ENCODE assay signal across 2 cellular contexts in the genomic region with DNA sequence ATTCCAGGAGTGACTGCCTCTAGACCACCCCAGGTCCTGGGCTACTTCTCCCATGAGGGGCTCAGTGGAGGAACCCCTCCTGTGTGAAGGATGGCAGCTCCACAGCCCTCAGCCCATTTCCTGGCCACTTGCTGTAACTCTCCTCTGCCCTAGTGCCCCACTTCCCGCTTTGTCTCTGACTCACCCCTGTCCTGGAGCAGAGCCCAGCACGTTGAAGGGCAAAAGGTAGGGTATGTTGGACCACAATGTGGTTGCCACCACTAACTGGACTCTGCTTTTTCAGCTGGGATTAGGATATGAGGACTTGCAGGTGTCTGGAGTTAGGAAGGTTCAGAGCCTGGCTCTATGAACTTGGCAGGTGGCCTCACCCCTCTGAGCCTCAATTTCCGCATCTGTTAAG.
TF ChIP-seq lines count a peak whose summit lies in the region.

No MANE protein-coding gene starts in this region.

TF ChIP-seq in WTC11, 78 proteins besides CTCF, POLR2A, EP300 and RAD21:
- TF ChIP-seq, protein P1, sequence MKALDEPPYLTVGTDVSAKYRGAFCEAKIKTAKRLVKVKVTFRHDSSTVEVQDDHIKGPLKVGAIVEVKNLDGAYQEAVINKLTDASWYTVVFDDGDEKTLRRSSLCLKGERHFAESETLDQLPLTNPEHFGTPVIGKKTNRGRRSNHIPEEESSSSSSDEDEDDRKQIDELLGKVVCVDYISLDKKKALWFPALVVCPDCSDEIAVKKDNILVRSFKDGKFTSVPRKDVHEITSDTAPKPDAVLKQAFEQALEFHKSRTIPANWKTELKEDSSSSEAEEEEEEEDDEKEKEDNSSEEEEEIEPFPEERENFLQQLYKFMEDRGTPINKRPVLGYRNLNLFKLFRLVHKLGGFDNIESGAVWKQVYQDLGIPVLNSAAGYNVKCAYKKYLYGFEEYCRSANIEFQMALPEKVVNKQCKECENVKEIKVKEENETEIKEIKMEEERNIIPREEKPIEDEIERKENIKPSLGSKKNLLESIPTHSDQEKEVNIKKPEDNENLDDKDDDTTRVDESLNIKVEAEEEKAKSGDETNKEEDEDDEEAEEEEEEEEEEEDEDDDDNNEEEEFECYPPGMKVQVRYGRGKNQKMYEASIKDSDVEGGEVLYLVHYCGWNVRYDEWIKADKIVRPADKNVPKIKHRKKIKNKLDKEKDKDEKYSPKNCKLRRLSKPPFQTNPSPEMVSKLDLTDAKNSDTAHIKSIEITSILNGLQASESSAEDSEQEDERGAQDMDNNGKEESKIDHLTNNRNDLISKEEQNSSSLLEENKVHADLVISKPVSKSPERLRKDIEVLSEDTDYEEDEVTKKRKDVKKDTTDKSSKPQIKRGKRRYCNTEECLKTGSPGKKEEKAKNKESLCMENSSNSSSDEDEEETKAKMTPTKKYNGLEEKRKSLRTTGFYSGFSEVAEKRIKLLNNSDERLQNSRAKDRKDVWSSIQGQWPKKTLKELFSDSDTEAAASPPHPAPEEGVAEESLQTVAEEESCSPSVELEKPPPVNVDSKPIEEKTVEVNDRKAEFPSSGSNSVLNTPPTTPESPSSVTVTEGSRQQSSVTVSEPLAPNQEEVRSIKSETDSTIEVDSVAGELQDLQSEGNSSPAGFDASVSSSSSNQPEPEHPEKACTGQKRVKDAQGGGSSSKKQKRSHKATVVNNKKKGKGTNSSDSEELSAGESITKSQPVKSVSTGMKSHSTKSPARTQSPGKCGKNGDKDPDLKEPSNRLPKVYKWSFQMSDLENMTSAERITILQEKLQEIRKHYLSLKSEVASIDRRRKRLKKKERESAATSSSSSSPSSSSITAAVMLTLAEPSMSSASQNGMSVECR (CRISPR knock-in tag; IDR thresholded peaks at IDR 0.05; ENCODE audit: borderline replicate concordance) = no peak
- TF ChIP-seq CBFB (CRISPR knock-in tag; IDR thresholded peaks at IDR 0.05; ENCODE audit: low read depth) = no peak
- TF ChIP-seq MXD4 (CRISPR knock-in tag; IDR thresholded peaks at IDR 0.05; ENCODE audit: borderline replicate concordance) = no peak
- TF ChIP-seq, protein P2, sequence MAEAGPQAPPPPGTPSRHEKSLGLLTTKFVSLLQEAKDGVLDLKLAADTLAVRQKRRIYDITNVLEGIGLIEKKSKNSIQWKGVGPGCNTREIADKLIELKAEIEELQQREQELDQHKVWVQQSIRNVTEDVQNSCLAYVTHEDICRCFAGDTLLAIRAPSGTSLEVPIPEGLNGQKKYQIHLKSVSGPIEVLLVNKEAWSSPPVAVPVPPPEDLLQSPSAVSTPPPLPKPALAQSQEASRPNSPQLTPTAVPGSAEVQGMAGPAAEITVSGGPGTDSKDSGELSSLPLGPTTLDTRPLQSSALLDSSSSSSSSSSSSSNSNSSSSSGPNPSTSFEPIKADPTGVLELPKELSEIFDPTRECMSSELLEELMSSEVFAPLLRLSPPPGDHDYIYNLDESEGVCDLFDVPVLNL (CRISPR knock-in tag; IDR thresholded peaks at IDR 0.05; ENCODE audit: borderline replicate concordance, low read depth) = no peak
- no peak for TF ChIP-seq PRRX2 (CRISPR knock-in tag; IDR thresholded peaks at IDR 0.05)
- TF ChIP-seq ZNF671 (CRISPR knock-in tag; IDR thresholded peaks at IDR 0.05) = no peak
- TF ChIP-seq ZBTB21 (CRISPR knock-in tag; IDR thresholded peaks at IDR 0.05; ENCODE audit: borderline replicate concordance) = no peak
- TF ChIP-seq, protein P3, sequence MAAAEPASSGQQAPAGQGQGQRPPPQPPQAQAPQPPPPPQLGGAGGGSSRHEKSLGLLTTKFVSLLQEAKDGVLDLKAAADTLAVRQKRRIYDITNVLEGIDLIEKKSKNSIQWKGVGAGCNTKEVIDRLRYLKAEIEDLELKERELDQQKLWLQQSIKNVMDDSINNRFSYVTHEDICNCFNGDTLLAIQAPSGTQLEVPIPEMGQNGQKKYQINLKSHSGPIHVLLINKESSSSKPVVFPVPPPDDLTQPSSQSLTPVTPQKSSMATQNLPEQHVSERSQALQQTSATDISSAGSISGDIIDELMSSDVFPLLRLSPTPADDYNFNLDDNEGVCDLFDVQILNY (CRISPR knock-in tag; IDR thresholded peaks at IDR 0.05) = no peak
- TF ChIP-seq, protein P4, sequence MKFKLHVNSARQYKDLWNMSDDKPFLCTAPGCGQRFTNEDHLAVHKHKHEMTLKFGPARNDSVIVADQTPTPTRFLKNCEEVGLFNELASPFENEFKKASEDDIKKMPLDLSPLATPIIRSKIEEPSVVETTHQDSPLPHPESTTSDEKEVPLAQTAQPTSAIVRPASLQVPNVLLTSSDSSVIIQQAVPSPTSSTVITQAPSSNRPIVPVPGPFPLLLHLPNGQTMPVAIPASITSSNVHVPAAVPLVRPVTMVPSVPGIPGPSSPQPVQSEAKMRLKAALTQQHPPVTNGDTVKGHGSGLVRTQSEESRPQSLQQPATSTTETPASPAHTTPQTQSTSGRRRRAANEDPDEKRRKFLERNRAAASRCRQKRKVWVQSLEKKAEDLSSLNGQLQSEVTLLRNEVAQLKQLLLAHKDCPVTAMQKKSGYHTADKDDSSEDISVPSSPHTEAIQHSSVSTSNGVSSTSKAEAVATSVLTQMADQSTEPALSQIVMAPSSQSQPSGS (CRISPR knock-in tag; IDR thresholded peaks at IDR 0.05; ENCODE audit: borderline replicate concordance, low read depth) = no peak

TF ChIP-seq in HepG2, 621 proteins besides CTCF, POLR2A, EP300 and RAD21:
- 0 out of 2 replicates have a peak, but pooled peaks have one; percentile 70 for TF ChIP-seq ZSCAN25 (CRISPR knock-in tag; IDR thresholded peaks at IDR 0.05)
- TF ChIP-seq, protein P5, sequence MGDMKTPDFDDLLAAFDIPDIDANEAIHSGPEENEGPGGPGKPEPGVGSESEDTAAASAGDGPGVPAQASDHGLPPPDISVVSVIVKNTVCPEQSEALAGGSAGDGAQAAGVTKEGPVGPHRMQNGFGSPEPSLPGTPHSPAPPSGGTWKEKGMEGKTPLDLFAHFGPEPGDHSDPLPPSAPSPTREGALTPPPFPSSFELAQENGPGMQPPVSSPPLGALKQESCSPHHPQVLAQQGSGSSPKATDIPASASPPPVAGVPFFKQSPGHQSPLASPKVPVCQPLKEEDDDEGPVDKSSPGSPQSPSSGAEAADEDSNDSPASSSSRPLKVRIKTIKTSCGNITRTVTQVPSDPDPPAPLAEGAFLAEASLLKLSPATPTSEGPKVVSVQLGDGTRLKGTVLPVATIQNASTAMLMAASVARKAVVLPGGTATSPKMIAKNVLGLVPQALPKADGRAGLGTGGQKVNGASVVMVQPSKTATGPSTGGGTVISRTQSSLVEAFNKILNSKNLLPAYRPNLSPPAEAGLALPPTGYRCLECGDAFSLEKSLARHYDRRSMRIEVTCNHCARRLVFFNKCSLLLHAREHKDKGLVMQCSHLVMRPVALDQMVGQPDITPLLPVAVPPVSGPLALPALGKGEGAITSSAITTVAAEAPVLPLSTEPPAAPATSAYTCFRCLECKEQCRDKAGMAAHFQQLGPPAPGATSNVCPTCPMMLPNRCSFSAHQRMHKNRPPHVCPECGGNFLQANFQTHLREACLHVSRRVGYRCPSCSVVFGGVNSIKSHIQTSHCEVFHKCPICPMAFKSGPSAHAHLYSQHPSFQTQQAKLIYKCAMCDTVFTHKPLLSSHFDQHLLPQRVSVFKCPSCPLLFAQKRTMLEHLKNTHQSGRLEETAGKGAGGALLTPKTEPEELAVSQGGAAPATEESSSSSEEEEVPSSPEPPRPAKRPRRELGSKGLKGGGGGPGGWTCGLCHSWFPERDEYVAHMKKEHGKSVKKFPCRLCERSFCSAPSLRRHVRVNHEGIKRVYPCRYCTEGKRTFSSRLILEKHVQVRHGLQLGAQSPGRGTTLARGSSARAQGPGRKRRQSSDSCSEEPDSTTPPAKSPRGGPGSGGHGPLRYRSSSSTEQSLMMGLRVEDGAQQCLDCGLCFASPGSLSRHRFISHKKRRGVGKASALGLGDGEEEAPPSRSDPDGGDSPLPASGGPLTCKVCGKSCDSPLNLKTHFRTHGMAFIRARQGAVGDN (CRISPR knock-in tag; IDR thresholded peaks at IDR 0.05) = peak; percentile 30; the same call in 1 of the 2 replicates
- TF ChIP-seq SNAI1 (CRISPR knock-in tag; IDR thresholded peaks at IDR 0.05; ENCODE audit: borderline replicate concordance) = no peak
- TF ChIP-seq ZNF629 (CRISPR knock-in tag; conservative IDR thresholded peaks at IDR 0.05) = peak; percentile 40
- 0 out of 2 replicates have a peak, but pooled peaks have one; percentile 33 for TF ChIP-seq ZNF550 (CRISPR knock-in tag; IDR thresholded peaks at IDR 0.05; ENCODE audit: borderline replicate concordance)
- TF ChIP-seq, protein P6, sequence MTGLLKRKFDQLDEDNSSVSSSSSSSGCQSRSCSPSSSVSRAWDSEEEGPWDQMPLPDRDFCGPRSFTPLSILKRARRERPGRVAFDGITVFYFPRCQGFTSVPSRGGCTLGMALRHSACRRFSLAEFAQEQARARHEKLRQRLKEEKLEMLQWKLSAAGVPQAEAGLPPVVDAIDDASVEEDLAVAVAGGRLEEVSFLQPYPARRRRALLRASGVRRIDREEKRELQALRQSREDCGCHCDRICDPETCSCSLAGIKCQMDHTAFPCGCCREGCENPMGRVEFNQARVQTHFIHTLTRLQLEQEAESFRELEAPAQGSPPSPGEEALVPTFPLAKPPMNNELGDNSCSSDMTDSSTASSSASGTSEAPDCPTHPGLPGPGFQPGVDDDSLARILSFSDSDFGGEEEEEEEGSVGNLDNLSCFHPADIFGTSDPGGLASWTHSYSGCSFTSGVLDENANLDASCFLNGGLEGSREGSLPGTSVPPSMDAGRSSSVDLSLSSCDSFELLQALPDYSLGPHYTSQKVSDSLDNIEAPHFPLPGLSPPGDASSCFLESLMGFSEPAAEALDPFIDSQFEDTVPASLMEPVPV (CRISPR knock-in tag; IDR thresholded peaks at IDR 0.05) = no peak
- TF ChIP-seq ZNF891 (CRISPR knock-in tag; IDR thresholded peaks at IDR 0.05) = 0 out of 2 replicates have a peak, but pooled peaks have one; percentile 3
- 0 out of 4 replicates have a peak, but pooled peaks of 1 of the 2 experiments have one; percentile 6 for TF ChIP-seq KLF16 (CRISPR knock-in tag; IDR thresholded peaks at IDR 0.05)
- TF ChIP-seq FOSL2 (CRISPR knock-in tag; IDR thresholded peaks at IDR 0.05) = 0 out of 2 replicates have a peak, but pooled peaks have one; percentile 26
